Comparison of ENCODE assay signal across 10 cellular contexts in genomic region chr11:35549787-35550186, GRCh38. TPM values are rescaled to one million over a fixed set of nuclear protein-coding genes. Genes with fewer than 3 reads are reported as not detected.
A peak's percentile ranks its signal among the peaks of the same experiment; 100 is the strongest.
DNase-seq lines count a peak whose midpoint lies in the region; ATAC-seq and TF ChIP-seq lines count a peak whose summit lies in the region.
"Had no signal": no experiment of that assay in that cellular context is flagged by ENCODE, and none has a peak within 500 bp of the region (broad histone marks: within the 10 kb centered on the region; RNA-seq: fewer than 3 reads in every experiment).

No MANE protein-coding gene starts in this region.

- CTCF ChIA-PET in activated CD8-positive, alpha-beta T cell treated with anti-CD3 and anti-CD28 coated beads, Interleukin-2, amount 10 ng/mL, durations not matched to agents 7 days and 5 days (lab: Charles Lee): no interaction called here

- ATAC-seq in activated CD8-positive, alpha-beta T cell treated with anti-CD3 and anti-CD28 coated beads, Interleukin-2, amount 10 ng/mL, durations not matched to agents 7 days and 5 days: no peak
- no peak for ATAC-seq in HG02623 (IDR thresholded peaks at IDR 0.05; ENCODE audit: unreplicated experiment)
- ATAC-seq: stimulated activated effector memory CD8-positive, alpha-beta T cell treated with anti-CD3 and anti-CD28 coated beads, Interleukin-12 subunit alpha, Interleukin-12 subunit beta, amount 100 ng/mL, for 72 hours had no signal

- H3K4me3 ChIP-seq in MG63 (no peak overlapping the region), neural progenitor cell (no peak overlapping the region)

- POLR2A ChIA-PET in activated CD8-positive, alpha-beta T cell treated with anti-CD3 and anti-CD28 coated beads, Interleukin-2, amount 10 ng/mL, durations not matched to agents 7 days and 5 days (lab: Charles Lee): no interaction called here

- H3K27ac Mint-ChIP-seq in chondrocyte (ENCODE audit: unreplicated experiment) (peak overlapping the region; percentile 85), neural progenitor cell (peak overlapping the region; percentile 84)
- no peak overlapping the region for H3K27ac Mint-ChIP-seq in activated CD8-positive, alpha-beta T cell treated with anti-CD3 and anti-CD28 coated beads, Interleukin-2, amount 10 ng/mL, durations not matched to agents 7 days and 5 days
- no peak overlapping the region for H3K27ac Mint-ChIP-seq in activated naive CD8-positive, alpha-beta T cell treated with anti-CD3 and anti-CD28 coated beads for 36 hours
- H3K27ac Mint-ChIP-seq: stimulated activated effector memory CD8-positive, alpha-beta T cell treated with anti-CD3 and anti-CD28 coated beads, Interleukin-12 subunit alpha, Interleukin-12 subunit beta, amount 100 ng/mL, for 72 hours had no signal

- H3K27ac ChIP-seq in neural progenitor cell: peak overlapping the region; percentile 76

- H3K9me3 ChIP-seq in MG63 (no peaks in the 10 kb centered on the region), neural progenitor cell (ENCODE audit: low read depth) (no peaks in the 10 kb centered on the region)

- H3K9me3 Mint-ChIP-seq in chondrocyte (ENCODE audit: low read depth) (no peaks in the 10 kb centered on the region), neural progenitor cell (peaks cover 7% of the 10 kb centered on the region)
- H3K9me3 Mint-ChIP-seq in activated CD8-positive, alpha-beta T cell treated with anti-CD3 and anti-CD28 coated beads, Interleukin-2, amount 10 ng/mL, durations not matched to agents 7 days and 5 days (ENCODE audit: insufficient read depth): no peaks in the 10 kb centered on the region
- no peaks in the 10 kb centered on the region for H3K9me3 Mint-ChIP-seq in activated naive CD8-positive, alpha-beta T cell treated with anti-CD3 and anti-CD28 coated beads for 36 hours
- H3K9me3 Mint-ChIP-seq: stimulated activated effector memory CD8-positive, alpha-beta T cell treated with anti-CD3 and anti-CD28 coated beads, Interleukin-12 subunit alpha, Interleukin-12 subunit beta, amount 100 ng/mL, for 72 hours had no signal

- H3K36me3 Mint-ChIP-seq in chondrocyte (ENCODE audit: low read depth) (no peaks in the 10 kb centered on the region), neural progenitor cell (peaks cover 4% of the 10 kb centered on the region)
- H3K36me3 Mint-ChIP-seq in activated CD8-positive, alpha-beta T cell treated with anti-CD3 and anti-CD28 coated beads, Interleukin-2, amount 10 ng/mL, durations not matched to agents 7 days and 5 days (ENCODE audit: low read depth): no peaks in the 10 kb centered on the region
- H3K36me3 Mint-ChIP-seq in activated naive CD8-positive, alpha-beta T cell treated with anti-CD3 and anti-CD28 coated beads for 36 hours: no peaks in the 10 kb centered on the region
- H3K36me3 Mint-ChIP-seq: stimulated activated effector memory CD8-positive, alpha-beta T cell treated with anti-CD3 and anti-CD28 coated beads, Interleukin-12 subunit alpha, Interleukin-12 subunit beta, amount 100 ng/mL, for 72 hours had no signal

- no peaks in the 10 kb centered on the region for H3K27me3 ChIP-seq in MG63
- no peaks in the 10 kb centered on the region for H3K27me3 ChIP-seq in neural progenitor cell

- H3K4me3 Mint-ChIP-seq in chondrocyte (ENCODE audit: unreplicated experiment): no peak overlapping the region
- peak overlapping the region; percentile 12 for H3K4me3 Mint-ChIP-seq in neural progenitor cell
- H3K4me3 Mint-ChIP-seq in activated CD8-positive, alpha-beta T cell treated with anti-CD3 and anti-CD28 coated beads, Interleukin-2, amount 10 ng/mL, durations not matched to agents 7 days and 5 days: no peak overlapping the region
- no peak overlapping the region for H3K4me3 Mint-ChIP-seq in activated naive CD8-positive, alpha-beta T cell treated with anti-CD3 and anti-CD28 coated beads for 36 hours
- H3K4me3 Mint-ChIP-seq: stimulated activated effector memory CD8-positive, alpha-beta T cell treated with anti-CD3 and anti-CD28 coated beads, Interleukin-12 subunit alpha, Interleukin-12 subunit beta, amount 100 ng/mL, for 72 hours had no signal

- no peak for TF ChIP-seq CTCF in chondrocyte (IDR thresholded peaks at IDR 0.05)
- TF ChIP-seq CTCF in neural progenitor cell (IDR thresholded peaks at IDR 0.05): no peak

- H3K36me3 ChIP-seq in MG63 (no peaks in the 10 kb centered on the region), neural progenitor cell (no peaks in the 10 kb centered on the region)

- H3F3A ChIP-seq in neural progenitor cell (ENCODE audit: low read depth): peaks cover 49% of the 10 kb centered on the region

- DNase-seq in EH (ENCODE audit: low read depth) (peak; percentile 98), MG63 (peak; percentile 88), chondrocyte (ENCODE audit: low spot score) (no peak), neural progenitor cell (ENCODE audit: low spot score) (peak; percentile 34), medulla oblongata (ENCODE audit: extremely low spot score) (no peak)
- no peak for DNase-seq in activated CD8-positive, alpha-beta T cell treated with anti-CD3 and anti-CD28 coated beads, Interleukin-2, amount 10 ng/mL, durations not matched to agents 7 days and 5 days
- DNase-seq in activated naive CD8-positive, alpha-beta T cell treated with anti-CD3 and anti-CD28 coated beads for 36 hours: no peak
- DNase-seq: MV-4-11 had no signal

- peaks cover 63% of the 10 kb centered on the region for H3K4me1 ChIP-seq in neural progenitor cell

- H2AFZ ChIP-seq in neural progenitor cell (replicated peaks): no peak overlapping the region

- peak overlapping the region; percentile 44 for H3K4me2 ChIP-seq in neural progenitor cell

- H3K9ac ChIP-seq in neural progenitor cell: no peak overlapping the region

- no peaks in the 10 kb centered on the region for H4K20me1 ChIP-seq in neural progenitor cell (ENCODE audit: low read depth)

- H3K27me3 Mint-ChIP-seq in chondrocyte (ENCODE audit: low read depth): no peaks in the 10 kb centered on the region
- peaks cover 9% of the 10 kb centered on the region for H3K27me3 Mint-ChIP-seq in neural progenitor cell (ENCODE audit: insufficient read depth, low read depth)
- H3K27me3 Mint-ChIP-seq in activated CD8-positive, alpha-beta T cell treated with anti-CD3 and anti-CD28 coated beads, Interleukin-2, amount 10 ng/mL, durations not matched to agents 7 days and 5 days (ENCODE audit: low read depth): peaks cover 13% of the 10 kb centered on the region
- H3K27me3 Mint-ChIP-seq in activated naive CD8-positive, alpha-beta T cell treated with anti-CD3 and anti-CD28 coated beads for 36 hours: peaks cover 22% of the 10 kb centered on the region

- no peaks in the 10 kb centered on the region for H3K79me2 ChIP-seq in neural progenitor cell (ENCODE audit: low read depth)

- H3K4me1 Mint-ChIP-seq in chondrocyte (ENCODE audit: low read depth) (peaks cover 43% of the 10 kb centered on the region), neural progenitor cell (peaks cover 66% of the 10 kb centered on the region)
- no peaks in the 10 kb centered on the region for H3K4me1 Mint-ChIP-seq in activated CD8-positive, alpha-beta T cell treated with anti-CD3 and anti-CD28 coated beads, Interleukin-2, amount 10 ng/mL, durations not matched to agents 7 days and 5 days (ENCODE audit: low read depth)
- no peaks in the 10 kb centered on the region for H3K4me1 Mint-ChIP-seq in activated naive CD8-positive, alpha-beta T cell treated with anti-CD3 and anti-CD28 coated beads for 36 hours
- H3K4me1 Mint-ChIP-seq: stimulated activated effector memory CD8-positive, alpha-beta T cell treated with anti-CD3 and anti-CD28 coated beads, Interleukin-12 subunit alpha, Interleukin-12 subunit beta, amount 100 ng/mL, for 72 hours had no signal

RNA-seq across cellular contexts. Expression of gene PAMR1, which starts 24.4 kb away (rescaled TPM):
- not detected in 2 replicates for total RNA-seq in MG63 (2014; rRNA removed; shearing (Covaris generic); ENCODE audit: low replicate concordance)
- total RNA-seq in chondrocyte: 1.4 to 2.9 TPM (median 1.6 TPM) in 3 replicates
- 209 and 285 TPM in 2 replicates for total RNA-seq in neural progenitor cell (ENCODE audit: low replicate concordance)
- not detected for total RNA-seq in activated CD8-positive, alpha-beta T cell treated with anti-CD3 and anti-CD28 coated beads, Interleukin-2, amount 10 ng/mL, durations not matched to agents 7 days and 5 days
- total RNA-seq in activated naive CD8-positive, alpha-beta T cell treated with anti-CD3 and anti-CD28 coated beads for 36 hours: not detected

Comparison
In these comparisons a context has a peak if more than half of its experiments do, and no peak if none do; other contexts are left out.
1. DNase-seq: peak in EH (single experiment), MG63 (single experiment) and neural progenitor cell (single experiment); none in chondrocyte (single experiment), medulla oblongata (single experiment), activated CD8-positive, alpha-beta T cell treated with anti-CD3 and anti-CD28 coated beads, Interleukin-2, amount 10 ng/mL, durations not matched to agents 7 days and 5 days (single experiment) and activated naive CD8-positive, alpha-beta T cell treated with anti-CD3 and anti-CD28 coated beads for 36 hours (single experiment).
2. H3K27ac Mint-ChIP-seq: peak in chondrocyte (single experiment) and neural progenitor cell (single experiment); none in activated CD8-positive, alpha-beta T cell treated with anti-CD3 and anti-CD28 coated beads, Interleukin-2, amount 10 ng/mL, durations not matched to agents 7 days and 5 days (single experiment) and activated naive CD8-positive, alpha-beta T cell treated with anti-CD3 and anti-CD28 coated beads for 36 hours (single experiment).
3. RNA of gene PAMR1, which starts 24.4 kb away (total RNA-seq): 209 to 285 TPM in neural progenitor cell; 1.4 to 2.9 TPM in chondrocyte, not detected in MG63, not detected in activated CD8-positive, alpha-beta T cell treated with anti-CD3 and anti-CD28 coated beads, Interleukin-2, amount 10 ng/mL, durations not matched to agents 7 days and 5 days and not detected in activated naive CD8-positive, alpha-beta T cell treated with anti-CD3 and anti-CD28 coated beads for 36 hours; every median in the first group is over 10 times any median in the second.